In the genomic region with DNA sequence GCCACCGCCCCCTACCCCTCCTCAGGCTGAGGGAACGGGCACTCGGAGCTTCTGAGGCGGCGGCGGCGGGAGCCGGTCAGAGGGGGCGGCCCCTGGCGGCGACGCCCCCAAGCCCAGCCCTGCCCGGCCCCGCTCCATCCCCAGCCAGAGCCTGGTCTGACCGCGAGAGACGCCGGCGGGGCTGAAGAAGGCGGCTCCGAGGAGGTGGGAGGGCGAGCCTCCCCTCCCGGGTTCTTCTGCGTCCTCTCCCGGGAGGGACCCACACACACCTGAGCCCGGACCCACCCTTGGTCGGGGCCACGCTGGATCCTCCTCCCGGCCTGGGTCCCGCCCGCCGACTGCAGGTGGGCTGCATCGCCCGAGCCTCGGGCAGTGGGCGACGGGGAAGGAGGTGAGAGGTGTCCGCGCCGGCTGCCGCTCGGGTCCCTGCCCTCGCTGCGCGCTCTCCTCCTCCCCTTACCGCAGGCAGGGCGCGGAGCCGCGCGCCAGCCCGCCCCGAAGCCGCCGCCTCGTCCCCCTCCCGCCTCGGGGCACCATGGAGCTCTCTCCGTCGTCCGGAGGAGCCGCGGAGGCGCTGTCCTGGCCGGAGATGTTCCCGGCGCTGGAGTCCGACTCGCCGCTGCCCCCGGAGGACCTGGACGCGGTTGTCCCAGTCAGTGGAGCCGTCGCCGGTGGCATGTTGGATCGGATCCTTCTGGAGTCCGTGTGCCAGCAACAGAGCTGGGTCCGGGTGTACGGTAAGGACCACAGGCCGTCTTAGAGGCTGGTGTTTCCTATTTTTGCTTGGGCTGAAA, we compare ENCODE assay signal across 8 cellular contexts. TPM values are rescaled to one million over a fixed set of nuclear protein-coding genes. Genes with fewer than 3 reads are reported as not detected.
A peak's percentile ranks its signal among the peaks of the same experiment; 100 is the strongest.
DNase-seq lines count a peak whose midpoint lies in the region; ATAC-seq and TF ChIP-seq lines count a peak whose summit lies in the region.

Gene RASAL2 (plus strand): TSS at position 147 of the 794 bp plus-strand sequence. CDS start 389 bp downstream, at position 536.

- no peaks in the 10 kb centered on the region for H3K9me3 Mint-ChIP-seq in chondrocyte (ENCODE audit: low read depth)

- H3K27me3 ChIP-seq in Peyer's patch (no peaks in the 10 kb centered on the region), skeletal muscle satellite cell (ENCODE audit: control insufficient read depth, insufficient read depth, low read length) (no peaks in the 10 kb centered on the region)

- H3K4me3 ChIP-seq in Peyer's patch (peak within 1 kb of the TSS; percentile 59 to 93 (median 76)), skeletal muscle satellite cell (ENCODE audit: low read length) (peak within 1 kb of the TSS; percentile 96)

- H3K9me3 ChIP-seq in Peyer's patch (no peaks in the 10 kb centered on the region), skeletal muscle satellite cell (replicated peaks; ENCODE audit: low read length) (no peaks in the 10 kb centered on the region)

- no peaks in the 10 kb centered on the region for H3K36me3 ChIP-seq in Peyer's patch
- H3K36me3 ChIP-seq in skeletal muscle satellite cell (ENCODE audit: insufficient read depth, low read length), result no peaks in the 10 kb centered on the region

- peak within 1 kb of the TSS; percentile 94 for H3K4me2 ChIP-seq in skeletal muscle satellite cell (ENCODE audit: low read length)

- H3K9ac ChIP-seq in skeletal muscle satellite cell (ENCODE audit: low read depth, low read length), result peak within 1 kb of the TSS; percentile 97

- DNase-seq in DMS53 treated with DMSO at 0.1 percent for 48 hours (lab: John Stamatoyannopoulos, UW; ENCODE audit: unreplicated experiment), result peak; percentile 38
- DNase-seq in Peyer's patch, result peak; percentile 16 to 82 (median 73)
- peak; percentile 96 for DNase-seq in chondrocyte (ENCODE audit: low spot score)
- DNase-seq in islet precursor cell, result peak; percentile 90
- DNase-seq in NCI-H1694 treated with DMSO at 0.1 percent for 48 hours (lab: John Stamatoyannopoulos, UW), result no peak

- TF ChIP-seq POLR2A in Peyer's patch (IDR thresholded peaks at IDR 0.05), result peak; percentile 18 to 20

- peaks cover 65% of the 10 kb centered on the region for H3K4me1 Mint-ChIP-seq in chondrocyte (ENCODE audit: low read depth)

- H3K27ac ChIP-seq in Peyer's patch, result peak within 1 kb of the TSS; percentile 74 to 88 (median 80)

- no peaks in the 10 kb centered on the region for H3K36me3 Mint-ChIP-seq in chondrocyte (ENCODE audit: low read depth)

- no peaks in the 10 kb centered on the region for H3K27me3 Mint-ChIP-seq in chondrocyte (ENCODE audit: low read depth)

- peak within 1 kb of the TSS; percentile 93 for H3K27ac Mint-ChIP-seq in chondrocyte (ENCODE audit: unreplicated experiment)

- peaks cover 0 to 19% (median 4%) of the 10 kb centered on the region in 4 donors for H3K4me1 ChIP-seq in Peyer's patch
- H3K4me1 ChIP-seq in skeletal muscle satellite cell (ENCODE audit: control insufficient read depth, insufficient read depth, low read length), result peaks cover 43% of the 10 kb centered on the region

- TF ChIP-seq CTCF in Peyer's patch (IDR thresholded peaks at IDR 0.05), result peak in 3 of 6 experiments; percentile 20 to 23 (median 21)
- TF ChIP-seq CTCF in chondrocyte (IDR thresholded peaks at IDR 0.05), result peak; percentile 57

- H3K4me3 Mint-ChIP-seq in chondrocyte (ENCODE audit: unreplicated experiment), result peak within 1 kb of the TSS; percentile 88

- peak; percentile 50 for ATAC-seq in GM19438 (IDR thresholded peaks at IDR 0.05; ENCODE audit: low read depth, unreplicated experiment)
- ATAC-seq in HG03442 (IDR thresholded peaks at IDR 0.05; ENCODE audit: unreplicated experiment), result peak; percentile 55

RNA-seq across cellular contexts. Expression of gene RASAL2, which starts in this region (rescaled TPM):
- total RNA-seq in Peyer's patch, result 10 to 100 TPM; 10.2 to 35.5 (median 20.0) TPM
- 38.4 to 54.4 TPM (median 40.1 TPM) in 3 replicates for total RNA-seq in chondrocyte
- 36.2 and 36.3 TPM in 2 replicates for total RNA-seq in skeletal muscle satellite cell (2012; rRNA removed)
